In genomic region chr22:35462558-35463230, GRCh38 we compare ENCODE assay signal across 19 cellular contexts.
DNase-seq lines count a peak whose midpoint lies in the region; ATAC-seq, FAIRE-seq and TF ChIP-seq lines count a peak whose summit lies in the region.
"Had no signal": no experiment of that assay in that cellular context is flagged by ENCODE, and none has a peak within 500 bp of the region (broad histone marks: within the 10 kb centered on the region; RNA-seq: fewer than 3 reads in every experiment).

No MANE protein-coding gene starts in this region.

- H3K27ac Mint-ChIP-seq in CD8-positive, alpha-beta T cell, result peak overlapping the region; percentile 37
- no peak overlapping the region for H3K27ac Mint-ChIP-seq in activated naive CD4-positive, alpha-beta T cell treated with anti-CD3 and anti-CD28 coated beads, Interleukin-2, amount 50 U/mL, for 72 hours

- no peak overlapping the region for H3K4me3 ChIP-seq in CD8-positive, alpha-beta T cell (ENCODE audit: low read depth, low read length)
- no peak overlapping the region for H3K4me3 ChIP-seq in coronary artery
- no peak overlapping the region for H3K4me3 ChIP-seq in osteoblast (ENCODE audit: insufficient read depth, low read length)

- POLR2A ChIA-PET in CD8-positive, alpha-beta T cell (lab: Charles Lee), result no interaction called here

- H3K27ac ChIP-seq in CD8-positive, alpha-beta T cell (ENCODE audit: low read depth, low read length), result no peak overlapping the region
- H3K27ac ChIP-seq in coronary artery (no peak overlapping the region), osteoblast (ENCODE audit: low read depth, low read length) (no peak overlapping the region)
- H3K27ac ChIP-seq: 22Rv1 had no signal

- no peaks in the 10 kb centered on the region for H3K79me2 ChIP-seq in osteoblast (ENCODE audit: insufficient read depth, low read length)

- no peak for ATAC-seq in CD8-positive, alpha-beta T cell
- no peak for ATAC-seq in activated naive CD4-positive, alpha-beta T cell treated with anti-CD3 and anti-CD28 coated beads, Interleukin-2, amount 50 U/mL, for 72 hours

- H2AFZ ChIP-seq in osteoblast (ENCODE audit: low read length), result no peak overlapping the region

- no peaks in the 10 kb centered on the region for H4K20me1 ChIP-seq in osteoblast (ENCODE audit: insufficient read depth, low read length)

- no peaks in the 10 kb centered on the region for H3K36me3 ChIP-seq in CD8-positive, alpha-beta T cell (ENCODE audit: insufficient read depth, low read length)
- no peaks in the 10 kb centered on the region for H3K36me3 ChIP-seq in osteoblast (ENCODE audit: insufficient read depth, low read length)
- H3K36me3 ChIP-seq: BE2C had no signal

- no peak for FAIRE-seq in D721Med (lab: Jason Lieb, UNC)
- FAIRE-seq: H54 had no signal

- CTCF ChIA-PET in CD8-positive, alpha-beta T cell (lab: Charles Lee), result no interaction called here

- intact Hi-C loops in CD8-positive, alpha-beta T cell (cut with DNase I, micrococcal nuclease), result no loop called here

- in situ Hi-C loops in ACHN (cut with HindIII; ENCODE audit: low pct_ligation_motif_present, low pct_unique_long_range_greater_than_20kb, low sequenced_read_pairs), result no loop called here

- H3K9me3 Mint-ChIP-seq in CD8-positive, alpha-beta T cell, result no peaks in the 10 kb centered on the region
- peaks cover 6 to 7% of the 10 kb centered on the region in 2 donors for H3K9me3 Mint-ChIP-seq in activated naive CD4-positive, alpha-beta T cell treated with anti-CD3 and anti-CD28 coated beads, Interleukin-2, amount 50 U/mL, for 72 hours
- H3K9me3 Mint-ChIP-seq: CD8-positive, alpha-beta memory T cell had no signal

- H3K36me3 Mint-ChIP-seq in CD8-positive, alpha-beta T cell, result no peaks in the 10 kb centered on the region
- peaks cover 0 to 7% of the 10 kb centered on the region in 2 donors for H3K36me3 Mint-ChIP-seq in activated naive CD4-positive, alpha-beta T cell treated with anti-CD3 and anti-CD28 coated beads, Interleukin-2, amount 50 U/mL, for 72 hours

- no peaks in the 10 kb centered on the region for H3K9me3 ChIP-seq in CD8-positive, alpha-beta T cell (ENCODE audit: low read length)
- no peaks in the 10 kb centered on the region for H3K9me3 ChIP-seq in osteoblast (ENCODE audit: low read depth, low read length)
- H3K9me3 ChIP-seq: BE2C had no signal

- no peaks in the 10 kb centered on the region for H3K4me1 ChIP-seq in CD8-positive, alpha-beta T cell (ENCODE audit: insufficient read depth, low read length)
- no peaks in the 10 kb centered on the region for H3K4me1 ChIP-seq in osteoblast (ENCODE audit: insufficient read depth, low read length)

- H3K4me3 Mint-ChIP-seq in CD8-positive, alpha-beta T cell, result no peak overlapping the region
- H3K4me3 Mint-ChIP-seq: CD8-positive, alpha-beta memory T cell had no signal

- H3K4me1 Mint-ChIP-seq in CD8-positive, alpha-beta T cell (ENCODE audit: low read depth), result no peaks in the 10 kb centered on the region
- H3K4me1 Mint-ChIP-seq: CD8-positive, alpha-beta memory T cell had no signal

- no peak for TF ChIP-seq CTCF in CD8-positive, alpha-beta T cell (IDR thresholded peaks at IDR 0.05)
- TF ChIP-seq CTCF in coronary artery (IDR thresholded peaks at IDR 0.05) (no peak), osteoblast (IDR thresholded peaks at IDR 0.05; ENCODE audit: extremely low read depth, low read depth, low read length) (no peak), D721Med (IDR thresholded peaks at IDR 0.05; ENCODE audit: insufficient read depth, missing control alignments) (no peak)

- H3K27me3 Mint-ChIP-seq in CD8-positive, alpha-beta T cell (ENCODE audit: low read depth), result no peaks in the 10 kb centered on the region

- no peak overlapping the region for H3K4me2 ChIP-seq in osteoblast (ENCODE audit: insufficient read depth, low read length)

- DNase-seq in DMS 273 (lab: John Stamatoyannopoulos, UW; ENCODE audit: unreplicated experiment), result peak; percentile 18
- no peak for DNase-seq in DMS 273 treated with DMSO at 0.1 percent for 48 hours (lab: John Stamatoyannopoulos, UW)
- DNase-seq in CD8-positive, alpha-beta T cell, result no peak
- DNase-seq in coronary artery (ENCODE audit: low spot score), result peak; percentile 52
- DNase-seq in osteoblast (ENCODE audit: insufficient read length, low spot score, missing footprints), result peak; percentile 27
- no peak for DNase-seq in ACHN
- no peak for DNase-seq in activated naive CD4-positive, alpha-beta T cell treated with anti-CD3 and anti-CD28 coated beads, Interleukin-2, amount 50 U/mL, for 72 hours (ENCODE audit: low spot score in 2 of 2)
- no peak for DNase-seq in D721Med (ENCODE audit: insufficient read length, low spot score)
- DNase-seq: BE2C; CD8-positive, alpha-beta memory T cell; EL; Karpas-422; MM.1S; NCI-H1417 treated with DMSO at 0.1 percent for 48 hours; NCI-H1930; NCI-H526; NK-92 treated with Interleukin-12 subunit alpha and Interleukin-12 subunit beta, amount 100 ng/mL, for 24 hours had no signal

- no peaks in the 10 kb centered on the region for H3K27me3 ChIP-seq in CD8-positive, alpha-beta T cell (ENCODE audit: insufficient read depth, low read length)
- no peaks in the 10 kb centered on the region for H3K27me3 ChIP-seq in osteoblast (ENCODE audit: insufficient read depth, low read length)
- H3K27me3 ChIP-seq: BE2C had no signal

Comparison
In these comparisons a context has a peak if more than half of its experiments do, and no peak if none do; other contexts are left out.
1. DNase-seq: peak in DMS 273 (single experiment), coronary artery (single experiment) and osteoblast (single experiment); none in DMS 273 treated with DMSO at 0.1 percent for 48 hours (single experiment), CD8-positive, alpha-beta T cell (0 of 7), ACHN (single experiment), activated naive CD4-positive, alpha-beta T cell treated with anti-CD3 and anti-CD28 coated beads, Interleukin-2, amount 50 U/mL, for 72 hours (0 of 2) and D721Med (single experiment).